1 cellular context compared by ENCODE assay signal in genomic region chr15:45637552-45638033, GRCh38.
TF ChIP-seq lines count a peak whose summit lies in the region.

No MANE protein-coding gene starts in this region.

TF ChIP-seq in GM12878, 131 proteins besides CTCF, POLR2A, EP300 and RAD21 (continued from another document and continues in another):
- TF ChIP-seq ZBTB4 (CRISPR knock-in tag; IDR thresholded peaks at IDR 0.05) (no peak), SREBF2 (IDR thresholded peaks at IDR 0.05; ENCODE audit: low read length) (no peak), RELA (IDR thresholded peaks at IDR 0.05; ENCODE audit: borderline replicate concordance, partially characterized antibody) (no peak), STAT1 (conservative IDR thresholded peaks at IDR 0.05) (no peak), IRF4 (IDR thresholded peaks at IDR 0.05; ENCODE audit: low read depth, low read length) (0 out of 2 replicates have a peak, but pooled peaks have one; percentile 9), MAX (IDR thresholded peaks at IDR 0.05; ENCODE audit: low read depth, low read length) (no peak), BHLHE40 (IDR thresholded peaks at IDR 0.05; ENCODE audit: borderline replicate concordance in 1 of 2, low read depth in 2 of 2, low read length in 1 of 2) (peak in 1 of 2 experiments; percentile 25; a peak in 1 of 4 replicates), BCL11A (IDR thresholded peaks at IDR 0.05; ENCODE audit: low read depth, low read length) (no peak), CBX5 (IDR thresholded peaks at IDR 0.05; ENCODE audit: low read depth) (no peak), CBFB (IDR thresholded peaks at IDR 0.05; ENCODE audit: low read depth) (no peak), SUPT20H (IDR thresholded peaks at IDR 0.05; ENCODE audit: borderline replicate concordance, control insufficient read depth, low read depth, low read length) (no peak), PAX8 (IDR thresholded peaks at IDR 0.05) (peak; percentile 37; the same call in 1 of the 2 replicates), USF2 (IDR thresholded peaks at IDR 0.05; ENCODE audit: borderline replicate concordance, low read depth, low read length) (no peak), SMAD1 (IDR thresholded peaks at IDR 0.05; ENCODE audit: low read depth, partially characterized antibody) (peak; percentile 76), IRF5 (IDR thresholded peaks at IDR 0.05; ENCODE audit: borderline replicate concordance) (no peak), KLF5 (IDR thresholded peaks at IDR 0.05; ENCODE audit: partially characterized antibody) (no peak), NFIC (IDR thresholded peaks at IDR 0.05; ENCODE audit: low read depth, low read length) (peak; percentile 32; the same call in 1 of the 2 replicates), NKRF (conservative IDR thresholded peaks at IDR 0.05) (no peak), BCL3 (IDR thresholded peaks at IDR 0.05; ENCODE audit: borderline replicate concordance, insufficient read depth, low read depth, low read length, poor library complexity, severe bottlenecking) (no peak), PAX5 (IDR thresholded peaks at IDR 0.05; ENCODE audit: borderline replicate concordance, low read depth, low read length) (no peak), SRF (IDR thresholded peaks at IDR 0.05; ENCODE audit: low read depth in 2 of 2, low read length in 2 of 2) (no peak), ZNF24 (IDR thresholded peaks at IDR 0.05) (0 out of 2 replicates have a peak, but pooled peaks have one; percentile 11), ELK1 (IDR thresholded peaks at IDR 0.05; ENCODE audit: low read depth, low read length) (0 out of 2 replicates have a peak, but pooled peaks have one; percentile 42), SKIL (IDR thresholded peaks at IDR 0.05; ENCODE audit: low read depth, poor library complexity, severe bottlenecking) (no peak), ZNF217 (IDR thresholded peaks at IDR 0.05) (no peak), PRDM15 (CRISPR knock-in tag; IDR thresholded peaks at IDR 0.05) (no peak), PKNOX1 (IDR thresholded peaks at IDR 0.05) (peak; percentile 83), CEBPB (IDR thresholded peaks at IDR 0.05; ENCODE audit: borderline replicate concordance in 1 of 2, low read depth in 2 of 2, low read length in 2 of 2) (no peak), TCF7 (IDR thresholded peaks at IDR 0.05; ENCODE audit: borderline replicate concordance) (no peak), PBX3 (IDR thresholded peaks at IDR 0.05; ENCODE audit: insufficient replicate concordance, low read depth, low read length) (no peak), MXI1 (IDR thresholded peaks at IDR 0.05; ENCODE audit: low read depth, low read length) (peak; percentile 49; the same call in 1 of the 2 replicates), SMC3 (IDR thresholded peaks at IDR 0.05; ENCODE audit: borderline replicate concordance, low read length) (no peak), YY1 (IDR thresholded peaks at IDR 0.05; ENCODE audit: low read depth, low read length) (peak; percentile 87), E2F8 (IDR thresholded peaks at IDR 0.05; ENCODE audit: low read depth, partially characterized antibody) (no peak)
